27 cellular contexts compared by ENCODE assay signal in the genomic region with DNA sequence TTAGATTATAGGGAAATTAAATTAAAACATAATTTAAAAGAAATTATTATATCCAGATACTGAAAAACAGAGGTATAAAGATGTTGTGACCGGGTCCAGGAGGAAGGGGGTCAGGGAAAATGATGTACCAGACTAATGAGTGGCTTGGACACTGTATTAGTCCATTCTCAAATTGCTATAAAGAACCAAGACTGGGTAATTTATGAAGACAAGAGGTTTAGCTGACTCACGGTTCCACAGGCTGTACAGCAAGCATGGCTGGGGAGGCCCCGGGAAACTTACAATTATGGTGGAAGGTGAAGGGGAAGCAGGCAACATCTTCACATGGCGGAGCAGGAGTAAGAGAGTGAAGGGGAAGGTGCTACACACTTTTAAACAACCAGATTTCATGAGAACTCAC. TPM values are rescaled to one million over a fixed set of nuclear protein-coding genes. Genes with fewer than 3 reads are reported as not detected.
"Had no signal": no experiment of that assay in that cellular context is flagged by ENCODE, and none has a peak within 500 bp of the region (broad histone marks: within the 10 kb centered on the region; RNA-seq: fewer than 3 reads in every experiment).

No MANE protein-coding gene starts in this region.

- H3K36me3 ChIP-seq: left ventricle myocardium inferior, pancreas, prostate gland, stomach, thyroid gland, transverse colon, upper lobe of left lung, vagina had no signal

- H3K4me1 ChIP-seq: left ventricle myocardium inferior, pancreas, prostate gland, stomach, testis, thyroid gland, transverse colon, upper lobe of left lung, vagina had no signal

- ATAC-seq: mucosa of descending colon; naive thymus-derived CD4-positive, alpha-beta T cell; natural killer cell treated with Interleukin-12 subunit alpha and Interleukin-12 subunit beta and Interleukin-15 and Interleukin-18, amount 100 ng/mL, for 72 hours; pancreas; right cardiac atrium; sciatic nerve; stimulated activated effector memory CD8-positive, alpha-beta T cell treated with anti-CD3 and anti-CD28 coated beads, Interleukin-12 subunit alpha, Interleukin-12 subunit beta, amount 100 ng/mL, for 72 hours had no signal

- DNase-seq: hypothalamus; islet precursor cell; left ventricle myocardium inferior; midbrain; mucosa of descending colon; naive thymus-derived CD4-positive, alpha-beta T cell; nucleus accumbens; pancreas; posterior cingulate gyrus; retina; right cardiac atrium; stimulated activated CD4-positive, alpha-beta T cell treated with anti-CD3 and anti-CD28 coated beads, Interleukin-4, amount 100 ng/mL, for 24 hours; stimulated activated naive CD4-positive, alpha-beta T cell; stomach; testis; thyroid gland; transverse colon; upper lobe of left lung had no signal

- H3K9me3 ChIP-seq: left ventricle myocardium inferior, mucosa of descending colon, pancreas, prostate gland, testis, thyroid gland, transverse colon, upper lobe of left lung, vagina had no signal

- H3K27ac ChIP-seq: left ventricle myocardium inferior, pancreas, prostate gland, skin epidermis, stomach, testis, thyroid gland, transverse colon, upper lobe of left lung, vagina had no signal

- H3K4me3 ChIP-seq: left ventricle myocardium inferior, lung, mucosa of descending colon, pancreas, prostate gland, skin epidermis, stomach, testis, thyroid gland, transverse colon, upper lobe of left lung, vagina had no signal

- H3K27me3 ChIP-seq: pancreas, stomach, testis, thyroid gland, transverse colon, upper lobe of left lung, vagina had no signal

RNA-seq across cellular contexts. Expression of a gene that starts 3.4 kb away (rescaled TPM):
- polyA plus RNA-seq: lung; naive thymus-derived CD4-positive, alpha-beta T cell; neural cell; pancreas; right cardiac atrium; stomach; urinary bladder had no signal
